1 cellular context compared by ENCODE assay signal in genomic region chr16:80466024-80466986, GRCh38.
A peak's percentile ranks its signal among the peaks of the same experiment; 100 is the strongest.
TF ChIP-seq lines count a peak whose summit lies in the region.

No MANE protein-coding gene starts in this region.

TF ChIP-seq in HepG2, 621 proteins besides CTCF, POLR2A, EP300 and RAD21 (continued from another document and continues in another):
- TF ChIP-seq MYPOP (CRISPR knock-in tag; IDR thresholded peaks at IDR 0.05), result no peak
- peak; percentile 46; the same call in 1 of the 2 replicates for TF ChIP-seq TSC22D2 (CRISPR knock-in tag; IDR thresholded peaks at IDR 0.05; ENCODE audit: borderline replicate concordance)
- no peak for TF ChIP-seq LBX2 (CRISPR knock-in tag; IDR thresholded peaks at IDR 0.05; ENCODE audit: borderline replicate concordance)
- no peak; the same call in 1 of the 2 replicates for TF ChIP-seq ZFP91 (CRISPR knock-in tag; IDR thresholded peaks at IDR 0.05; ENCODE audit: borderline replicate concordance)
- no peak for TF ChIP-seq ZSCAN5A (CRISPR knock-in tag; IDR thresholded peaks at IDR 0.05; ENCODE audit: borderline replicate concordance)
- TF ChIP-seq AKAP8 (CRISPR knock-in tag; IDR thresholded peaks at IDR 0.05), result no peak
- TF ChIP-seq NR2F2 (IDR thresholded peaks at IDR 0.05; ENCODE audit: borderline replicate concordance, low read depth), result no peak
- TF ChIP-seq, protein P1, sequence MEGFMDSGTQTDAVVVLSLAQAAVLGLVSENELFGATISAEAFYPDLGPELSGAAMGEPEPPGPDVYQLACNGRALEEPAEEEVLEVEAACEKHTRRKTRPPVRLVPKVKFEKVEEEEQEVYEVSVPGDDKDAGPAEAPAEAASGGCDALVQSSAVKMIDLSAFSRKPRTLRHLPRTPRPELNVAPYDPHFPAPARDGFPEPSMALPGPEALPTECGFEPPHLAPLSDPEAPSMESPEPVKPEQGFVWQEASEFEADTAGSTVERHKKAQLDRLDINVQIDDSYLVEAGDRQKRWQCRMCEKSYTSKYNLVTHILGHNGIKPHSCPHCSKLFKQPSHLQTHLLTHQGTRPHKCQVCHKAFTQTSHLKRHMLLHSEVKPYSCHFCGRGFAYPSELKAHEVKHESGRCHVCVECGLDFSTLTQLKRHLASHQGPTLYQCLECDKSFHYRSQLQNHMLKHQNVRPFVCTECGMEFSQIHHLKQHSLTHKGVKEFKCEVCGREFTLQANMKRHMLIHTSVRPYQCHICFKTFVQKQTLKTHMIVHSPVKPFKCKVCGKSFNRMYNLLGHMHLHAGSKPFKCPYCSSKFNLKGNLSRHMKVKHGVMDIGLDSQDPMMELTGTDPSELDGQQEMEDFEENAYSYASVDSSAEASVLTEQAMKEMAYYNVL (CRISPR knock-in tag; IDR thresholded peaks at IDR 0.05; ENCODE audit: borderline replicate concordance), result peak; percentile 77; the same call in 1 of the 2 replicates
- no peak for TF ChIP-seq SETDB1 (CRISPR knock-in tag; IDR thresholded peaks at IDR 0.05; ENCODE audit: borderline replicate concordance)
- TF ChIP-seq KDM4B (CRISPR knock-in tag; IDR thresholded peaks at IDR 0.05), result no peak
- no peak for TF ChIP-seq ZNF577 (CRISPR knock-in tag; IDR thresholded peaks at IDR 0.05; ENCODE audit: borderline replicate concordance, low read depth)
- peak; percentile 64; the same call in 1 of the 2 replicates for TF ChIP-seq ZNF225 (CRISPR knock-in tag; IDR thresholded peaks at IDR 0.05)
- no peak for TF ChIP-seq SYNCRIP (IDR thresholded peaks at IDR 0.05; ENCODE audit: insufficient read depth, low read depth, low read length)
- no peak for TF ChIP-seq ZFP37 (CRISPR knock-in tag; IDR thresholded peaks at IDR 0.05; ENCODE audit: borderline replicate concordance)
- TF ChIP-seq ZNF678 (CRISPR knock-in tag; IDR thresholded peaks at IDR 0.05), result no peak
- TF ChIP-seq BCLAF1 (IDR thresholded peaks at IDR 0.05), result no peak
- no peak for TF ChIP-seq FOSL1 (CRISPR knock-in tag; IDR thresholded peaks at IDR 0.05; ENCODE audit: borderline replicate concordance)
- 0 out of 2 replicates have a peak, but pooled peaks have one; percentile 28 for TF ChIP-seq KLF11 (CRISPR knock-in tag; IDR thresholded peaks at IDR 0.05)
- TF ChIP-seq CEBPB (IDR thresholded peaks at IDR 0.05; ENCODE audit: borderline replicate concordance, low read depth, low read length), result no peak
- TF ChIP-seq ZBTB10 (CRISPR knock-in tag; IDR thresholded peaks at IDR 0.05; ENCODE audit: borderline replicate concordance), result peak; percentile 88; the same call in 1 of the 2 replicates
- 0 out of 2 replicates have a peak, but pooled peaks have one; percentile 72 for TF ChIP-seq ZNF318 (CRISPR knock-in tag; IDR thresholded peaks at IDR 0.05)
- 0 out of 2 replicates have a peak, but pooled peaks have one; percentile 14 for TF ChIP-seq TP53 (CRISPR knock-in tag; conservative IDR thresholded peaks at IDR 0.05)
- no peak for TF ChIP-seq ZNF781 (CRISPR knock-in tag; IDR thresholded peaks at IDR 0.05; ENCODE audit: borderline replicate concordance, not compliant biosample characterization)
- TF ChIP-seq ZFYVE20 (CRISPR knock-in tag; IDR thresholded peaks at IDR 0.05; ENCODE audit: borderline replicate concordance, low read depth), result no peak
- TF ChIP-seq ZBTB21 (CRISPR knock-in tag; IDR thresholded peaks at IDR 0.05), result no peak
- TF ChIP-seq ZNF333 (CRISPR knock-in tag; IDR thresholded peaks at IDR 0.05; ENCODE audit: borderline replicate concordance), result peak; percentile 47; the same call in 1 of the 2 replicates
- TF ChIP-seq SKI (IDR thresholded peaks at IDR 0.05; ENCODE audit: partially characterized antibody), result no peak
- no peak for TF ChIP-seq ZNF235 (CRISPR knock-in tag; IDR thresholded peaks at IDR 0.05; ENCODE audit: borderline replicate concordance)
